18 cellular contexts compared by ENCODE assay signal in the genomic region with DNA sequence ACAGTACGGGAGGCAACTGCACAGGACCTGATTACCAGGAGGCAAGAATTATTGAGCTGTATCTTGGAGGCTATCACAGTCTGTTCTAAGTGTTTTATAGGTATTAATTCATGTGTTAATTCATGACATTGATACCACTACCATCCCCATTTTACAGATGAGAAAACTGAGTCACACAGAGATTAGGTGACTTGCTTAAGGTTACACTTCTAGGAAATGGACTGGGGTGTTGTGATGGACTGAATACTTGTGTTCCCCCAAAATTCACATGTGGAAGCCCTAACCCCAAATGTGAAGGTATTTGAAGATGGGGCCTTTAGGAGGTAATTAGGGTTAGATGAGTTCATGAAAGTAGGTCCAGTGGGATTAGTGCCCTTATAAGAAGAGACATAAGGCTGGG. TPM values are rescaled to one million over a fixed set of nuclear protein-coding genes. Genes with fewer than 3 reads are reported as not detected.
A peak's percentile ranks its signal among the peaks of the same experiment; 100 is the strongest.
DNase-seq lines count a peak whose midpoint lies in the region; ATAC-seq, FAIRE-seq and TF ChIP-seq lines count a peak whose summit lies in the region.
"Had no signal": no experiment of that assay in that cellular context is flagged by ENCODE, and none has a peak within 500 bp of the region (broad histone marks: within the 10 kb centered on the region; RNA-seq: fewer than 3 reads in every experiment).

No MANE protein-coding gene starts in this region.

- H3K56ac ChIP-seq in H1 (replicated peaks; ENCODE audit: insufficient read length, low read depth, low read length) = no peak overlapping the region

- 87% methylated on average over 1 of the region's 1 CpG; no CpG with 5 or more reads in 1 of the 2 experiments for WGBS in H1 (ENCODE audit: extremely low coverage in 1 of 2, insufficient coverage in 1 of 2, insufficient read length in 1 of 2, insufficient replicate concordance in 2 of 2, low coverage in 1 of 2, low lambda C conversion rate in 2 of 2, missing lambda C conversion rate in 1 of 2), 2 experiments

- POLR2A ChIA-PET in H1 (lab: Charles Lee; ENCODE audit: partially characterized antibody) = no interaction called here

- no peak for TF ChIP-seq RAD21 in H1 (IDR thresholded peaks at IDR 0.05 in 1 of 2, conservative IDR thresholded peaks at IDR 0.05 in 1 of 2; ENCODE audit: low read depth in 2 of 2, low read length in 2 of 2)

- no peak overlapping the region for H2BK12ac ChIP-seq in H1 (ENCODE audit: low read depth, low read length)

- TF ChIP-seq EP300 in H1 (IDR thresholded peaks at IDR 0.05; ENCODE audit: borderline replicate concordance in 1 of 2, low read depth in 2 of 2, low read length in 2 of 2) = no peak

- no peak overlapping the region for H3K4me3 Mint-ChIP-seq in osteocyte (ENCODE audit: unreplicated experiment)
- H3K4me3 Mint-ChIP-seq: CD4-positive, CD25-positive, alpha-beta regulatory T cell had no signal

- no peaks in the 10 kb centered on the region for H3K36me3 Mint-ChIP-seq in osteocyte (ENCODE audit: unreplicated experiment)
- H3K36me3 Mint-ChIP-seq: CD4-positive, CD25-positive, alpha-beta regulatory T cell had no signal

- no peak overlapping the region for H3K4me2 ChIP-seq in H1 (ENCODE audit: insufficient read depth in 1 of 2, low read depth in 2 of 2, low read length in 2 of 2)

- H4K91ac ChIP-seq in H1 (replicated peaks; ENCODE audit: insufficient read length, low read length) = no peak overlapping the region

- no peak overlapping the region for H2BK20ac ChIP-seq in H1 (ENCODE audit: low read length)

- DNase-seq in H1 (ENCODE audit: low read depth in 1 of 2, low spot score in 2 of 2) (no peak), gastrocnemius medialis (no peak), osteocyte (ENCODE audit: extremely low spot score, unreplicated experiment) (no peak), KBM-7 (no peak)
- no peak for DNase-seq in activated effector memory CD4-positive, alpha-beta T cell treated with anti-CD3 and anti-CD28 coated beads, Interleukin-2, amount 50 U/mL, for 16 hours
- DNase-seq: ACHN; BE2C; C1 segment of cervical spinal cord; Caco-2; CD4-positive, CD25-positive, alpha-beta regulatory T cell; GM23248; HCEC 1CT had no signal

- no peak overlapping the region for H4K5ac ChIP-seq in H1 (ENCODE audit: insufficient read length, low read depth, low read length)

- TF ChIP-seq POLR2A in H1 (IDR thresholded peaks at IDR 0.05; ENCODE audit: control extremely low read depth in 1 of 2, low read depth in 2 of 2, low read length in 2 of 2) (no peak), gastrocnemius medialis (IDR thresholded peaks at IDR 0.05) (no peak)

- no peak overlapping the region for H3K9ac ChIP-seq in H1 (replicated peaks in 1 of 4; ENCODE audit: extremely low read depth in 1 of 4, low read depth in 3 of 4, low read length in 3 of 4)
- H3K9ac ChIP-seq: GM23248 had no signal

- no peak overlapping the region for H3K27ac Mint-ChIP-seq in osteocyte (ENCODE audit: unreplicated experiment)
- H3K27ac Mint-ChIP-seq: CD4-positive, CD25-positive, alpha-beta regulatory T cell had no signal

- no peaks in the 10 kb centered on the region for H3K9me3 ChIP-seq in H1 (ENCODE audit: insufficient read depth in 2 of 2, low read depth in 1 of 2, low read length in 1 of 2)
- H3K9me3 ChIP-seq in gastrocnemius medialis = no peaks in the 10 kb centered on the region
- H3K9me3 ChIP-seq: BE2C, Caco-2 had no signal

- H3K4me1 ChIP-seq in H1 (replicated peaks in 1 of 4; ENCODE audit: control insufficient read depth in 3 of 4, insufficient read depth in 4 of 4, low read length in 3 of 4) (peaks cover 0 to 9% (median 6%) of the 10 kb centered on the region in 4 experiments; a peak in 4 of 7 replicates), gastrocnemius medialis (peaks cover 68 to 90% of the 10 kb centered on the region in 2 donors)
- H3K4me1 ChIP-seq: BE2C had no signal

- no peaks in the 10 kb centered on the region for H4K20me1 ChIP-seq in H1 (replicated peaks in 1 of 2; ENCODE audit: control insufficient read depth in 1 of 2, insufficient read depth in 2 of 2, low read length in 2 of 2)

- H3K4me1 Mint-ChIP-seq in osteocyte (ENCODE audit: unreplicated experiment) = no peaks in the 10 kb centered on the region

- H3K14ac ChIP-seq in H1 (ENCODE audit: insufficient read length) = no peak overlapping the region

- TF ChIP-seq CTCF in VCaP (conservative IDR thresholded peaks at IDR 0.05) = no peak
- no peak for TF ChIP-seq CTCF in H1 (IDR thresholded peaks at IDR 0.05; ENCODE audit: control extremely low read depth in 1 of 3, insufficient read depth in 1 of 3, low read depth in 1 of 3, low read length in 3 of 3)
- TF ChIP-seq CTCF in gastrocnemius medialis (IDR thresholded peaks at IDR 0.05 in 4 of 5, conservative IDR thresholded peaks at IDR 0.05 in 1 of 5) = no peak
- no peak for TF ChIP-seq CTCF in osteocyte (IDR thresholded peaks at IDR 0.05)

- ATAC-seq in gastrocnemius medialis = no peak

- H2BK5ac ChIP-seq in H1 (ENCODE audit: low read depth, low read length) = no peak overlapping the region

- H3K4me3 ChIP-seq in H1 (ENCODE audit: extremely low read depth in 1 of 4, insufficient read depth in 2 of 4, low read depth in 3 of 4, low read length in 4 of 4) = no peak overlapping the region
- H3K4me3 ChIP-seq in gastrocnemius medialis = no peak overlapping the region
- H3K4me3 ChIP-seq: GM23248 had no signal

- no peaks in the 10 kb centered on the region for H3K9me3 Mint-ChIP-seq in osteocyte (ENCODE audit: unreplicated experiment)

- peak overlapping the region; percentile 83; the same call in 1 of the 2 replicates for H3K27ac ChIP-seq in VCaP
- no peak overlapping the region for H3K27ac ChIP-seq in H1 (ENCODE audit: low read depth, low read length)
- peak overlapping the region; percentile 88 to 96 (median 90) for H3K27ac ChIP-seq in gastrocnemius medialis
- H3K27ac ChIP-seq: GM23248 had no signal

- H3K27me3 ChIP-seq in H1 (replicated peaks in 1 of 4; ENCODE audit: control insufficient read depth in 3 of 4, extremely low read depth in 1 of 4, insufficient read depth in 3 of 4, low read length in 3 of 4) (no peaks in the 10 kb centered on the region), gastrocnemius medialis (no peaks in the 10 kb centered on the region)
- H3K27me3 ChIP-seq: BE2C had no signal

- no peak overlapping the region for H2BK15ac ChIP-seq in H1 (ENCODE audit: low read length)

- CTCF ChIA-PET in H1 (lab: Charles Lee; ENCODE audit: partially characterized antibody) = interaction anchor here (1.6 to 3.1 kb wide), 3 partner anchors 10 to 41 kb away, joined by 3 to 8 read pairs (median 4); no protein-coding TSS in a partner anchor

- H3K79me2 ChIP-seq in H1 (ENCODE audit: control insufficient read depth in 1 of 2, insufficient read depth in 2 of 2, low read length in 2 of 2) = no peaks in the 10 kb centered on the region

- no peak overlapping the region for H2AFZ ChIP-seq in H1 (ENCODE audit: low read length)
- H2AFZ ChIP-seq: GM23248 had no signal

- H2BK120ac ChIP-seq in H1 (replicated peaks; ENCODE audit: low read depth, low read length) = no peak overlapping the region

- no peak overlapping the region for H3K18ac ChIP-seq in H1 (ENCODE audit: extremely low read depth, low read length)

- in situ Hi-C loops in gastrocnemius medialis (cut with MboI; ENCODE audit: low sequenced_read_pairs in 4 of 4) = no loop called here
- in situ Hi-C loops in KBM-7 (cut with MboI; ENCODE audit: low pct_unique_long_range_greater_than_20kb, low sequenced_read_pairs) = no loop called here

- H4K8ac ChIP-seq in H1 (ENCODE audit: extremely low read depth, insufficient read depth, low read length) = no peak overlapping the region

- H3K4ac ChIP-seq in H1 (replicated peaks; ENCODE audit: insufficient read length, low read depth, low read length) = no peak overlapping the region

- peaks cover 22% of the 10 kb centered on the region for H3K27me3 Mint-ChIP-seq in osteocyte (ENCODE audit: unreplicated experiment)

- intact Hi-C loops in gastrocnemius medialis (cut with DNase I; ENCODE audit: low total_unique reads) = no loop called here

- H2AK5ac ChIP-seq in H1 (ENCODE audit: low read depth, low read length) = no peak overlapping the region

- no peaks in the 10 kb centered on the region for H3K23me2 ChIP-seq in H1 (ENCODE audit: low read depth, low read length)

- no peak overlapping the region for H3K23ac ChIP-seq in H1 (ENCODE audit: insufficient read length)

- H3K36me3 ChIP-seq in H1 (ENCODE audit: control insufficient read depth in 2 of 4, insufficient read depth in 4 of 4, low read length in 3 of 4) = no peaks in the 10 kb centered on the region
- H3K36me3 ChIP-seq in gastrocnemius medialis = no peaks in the 10 kb centered on the region
- H3K36me3 ChIP-seq: BE2C had no signal

- H3K79me1 ChIP-seq in H1 (ENCODE audit: low read depth, low read length) = no peaks in the 10 kb centered on the region

- no peak for FAIRE-seq in H1 (lab: Jason Lieb, UNC)
- FAIRE-seq: A204.1, D721Med, G401.6, H54 had no signal

RNA-seq across cellular contexts. Expression of a gene that starts 10.1 kb away (rescaled TPM):
- total RNA-seq in H1 (2021; fragmentation: NEBNext Ultra II Directional; extraction: Animal tissue kit (Norgen Biotek cat#: 25700)) = not detected in 2 replicates
- not detected in 2 replicates for polyA plus RNA-seq in H1 (2011; rRNA removed)
- polyA plus RNA-seq in H1 (2011; cell fraction: cytosol; rRNA removed) = not detected
- not detected for polyA plus RNA-seq in H1 (2011; cell fraction: nucleus; rRNA removed)
- not detected in 4 replicates for polyA plus RNA-seq in H1 (2012, experiment 1 of 2)
- not detected for polyA plus RNA-seq in H1 (2012, experiment 2 of 2)
- not detected for polyA plus RNA-seq in H1 (2013, experiment 1 of 2)
- polyA plus RNA-seq in H1 (2013, experiment 2 of 2) = 0.04 TPM
- not detected in 2 replicates for polyA minus RNA-seq in H1 (2011; rRNA and poly(A)+ RNA removed)
- not detected for polyA minus RNA-seq in H1 (2011; cell fraction: cytosol; rRNA and poly(A)+ RNA removed)
- not detected for polyA minus RNA-seq in H1 (2011; cell fraction: nucleus; rRNA and poly(A)+ RNA removed)
- total RNA-seq in gastrocnemius medialis (1,000 to 10,000 TPM; 1,040 to 4,298 (median 2,203) TPM), osteocyte (0.21 TPM in 1 of 2 replicates, not detected in the other)
- total RNA-seq: Caco-2; CD4-positive, CD25-positive, alpha-beta regulatory T cell; GM23248 had no signal
- polyA plus RNA-seq: CD4-positive, CD25-positive, alpha-beta regulatory T cell; GM23248 had no signal

RNA-seq across cellular contexts. Expression of a gene that starts 31.6 kb away (rescaled TPM):
- 0.19 TPM in 1 of 2 replicates, not detected in the other for total RNA-seq in H1 (2021; fragmentation: NEBNext Ultra II Directional; extraction: Animal tissue kit (Norgen Biotek cat#: 25700))
- 0.76 and 0.78 TPM in 2 replicates for polyA plus RNA-seq in H1 (2011; rRNA removed)
- 0.58 TPM for polyA plus RNA-seq in H1 (2011; cell fraction: cytosol; rRNA removed)
- polyA plus RNA-seq in H1 (2011; cell fraction: nucleus; rRNA removed) = 0.57 TPM
- polyA plus RNA-seq in H1 (2012, experiment 1 of 2) = 0.07 to 0.81 TPM (median 0.43 TPM) in 4 replicates
- polyA plus RNA-seq in H1 (2012, experiment 2 of 2) = not detected
- polyA plus RNA-seq in H1 (2013, experiment 1 of 2) = 0.06 TPM
- polyA plus RNA-seq in H1 (2013, experiment 2 of 2) = 0.09 TPM
- 0.88 TPM in 2 replicates for polyA minus RNA-seq in H1 (2011; rRNA and poly(A)+ RNA removed)
- polyA minus RNA-seq in H1 (2011; cell fraction: cytosol; rRNA and poly(A)+ RNA removed) = not detected
- 0.20 TPM for polyA minus RNA-seq in H1 (2011; cell fraction: nucleus; rRNA and poly(A)+ RNA removed)
- total RNA-seq in gastrocnemius medialis (1 to 10 TPM; 1.2 to 5.2 (median 3.1) TPM), osteocyte (not detected in 2 replicates)
- total RNA-seq: CD4-positive, CD25-positive, alpha-beta regulatory T cell; GM23248 had no signal

RNA-seq across cellular contexts. Expression of a gene that starts 34.1 kb away (rescaled TPM):
- total RNA-seq in H1 (2021; fragmentation: NEBNext Ultra II Directional; extraction: Animal tissue kit (Norgen Biotek cat#: 25700)) = 4.5 and 5.2 TPM in 2 replicates
- polyA plus RNA-seq in H1 (2011; rRNA removed) = 0.83 and 0.95 TPM in 2 replicates
- polyA plus RNA-seq in H1 (2011; cell fraction: cytosol; rRNA removed) = 1.6 TPM
- polyA plus RNA-seq in H1 (2011; cell fraction: nucleus; rRNA removed) = 1.2 TPM
- 1.5 to 4.6 TPM (median 2.2 TPM) in 4 replicates for polyA plus RNA-seq in H1 (2012, experiment 1 of 2)
- polyA plus RNA-seq in H1 (2012, experiment 2 of 2) = 0.37 TPM
- 1.5 TPM for polyA plus RNA-seq in H1 (2013, experiment 1 of 2)
- polyA plus RNA-seq in H1 (2013, experiment 2 of 2) = 1.5 TPM
- polyA minus RNA-seq in H1 (2011; rRNA and poly(A)+ RNA removed) = 4.8 and 5.8 TPM in 2 replicates
- polyA minus RNA-seq in H1 (2011; cell fraction: cytosol; rRNA and poly(A)+ RNA removed) = 1.8 TPM
- 3.8 TPM for polyA minus RNA-seq in H1 (2011; cell fraction: nucleus; rRNA and poly(A)+ RNA removed)
- total RNA-seq in gastrocnemius medialis (1 to 10 TPM; 4.4 to 8.7 (median 5.9) TPM), osteocyte (7.6 and 7.8 TPM in 2 replicates)

RNA-seq across cellular contexts. Expression of a gene that starts 55.9 kb away (rescaled TPM):
- 1.2 and 1.3 TPM in 2 replicates for total RNA-seq in H1 (2021; fragmentation: NEBNext Ultra II Directional; extraction: Animal tissue kit (Norgen Biotek cat#: 25700))
- 0.89 and 2.0 TPM in 2 replicates for polyA plus RNA-seq in H1 (2011; rRNA removed)
- polyA plus RNA-seq in H1 (2011; cell fraction: cytosol; rRNA removed) = 1.2 TPM
- 3.4 TPM for polyA plus RNA-seq in H1 (2011; cell fraction: nucleus; rRNA removed)
- 0.34 to 0.88 TPM (median 0.71 TPM) in 4 replicates for polyA plus RNA-seq in H1 (2012, experiment 1 of 2)
- 0.60 TPM for polyA plus RNA-seq in H1 (2012, experiment 2 of 2)
- polyA plus RNA-seq in H1 (2013, experiment 1 of 2) = 0.41 TPM
- polyA plus RNA-seq in H1 (2013, experiment 2 of 2) = 0.33 TPM
- 2.3 and 2.8 TPM in 2 replicates for polyA minus RNA-seq in H1 (2011; rRNA and poly(A)+ RNA removed)
- not detected for polyA minus RNA-seq in H1 (2011; cell fraction: cytosol; rRNA and poly(A)+ RNA removed)
- polyA minus RNA-seq in H1 (2011; cell fraction: nucleus; rRNA and poly(A)+ RNA removed) = 6.6 TPM
- total RNA-seq in gastrocnemius medialis (under 1 TPM in 2 of 4 donors, not detected in 2; 0.33 to 0.95 TPM), osteocyte (0.30 and 0.34 TPM in 2 replicates)
- total RNA-seq: CD4-positive, CD25-positive, alpha-beta regulatory T cell; HT-29 had no signal

Comparison
In these comparisons a context has a peak if more than half of its experiments do, and no peak if none do; other contexts are left out.
1. RNA of a gene that starts 10.1 kb away (total RNA-seq): 1,040 to 4,298 TPM in gastrocnemius medialis; 0.21 TPM in osteocyte and not detected in H1; every median in the first group is over 100 times any median in the second.